2 cellular contexts compared by ENCODE assay signal in genomic region chr3:156782319-156782718, GRCh38.
TF ChIP-seq lines count a peak whose summit lies in the region.

No MANE protein-coding gene starts in this region.

TF ChIP-seq in A549, 52 proteins besides CTCF, POLR2A, EP300 and RAD21:
- no peak for TF ChIP-seq PHF8 (IDR thresholded peaks at IDR 0.05; ENCODE audit: borderline replicate concordance, low read depth)
- TF ChIP-seq CEBPB (IDR thresholded peaks at IDR 0.05), result no peak
- TF ChIP-seq CBX8 (IDR thresholded peaks at IDR 0.05), result no peak
- no peak for TF ChIP-seq TFCP2L1 (CRISPR knock-in tag; IDR thresholded peaks at IDR 0.05)
- TF ChIP-seq HES2 (IDR thresholded peaks at IDR 0.05), result no peak
- no peak for TF ChIP-seq CBX2 (IDR thresholded peaks at IDR 0.05; ENCODE audit: borderline replicate concordance, low read depth)
- no peak for TF ChIP-seq EHF (CRISPR knock-in tag; IDR thresholded peaks at IDR 0.05)
- no peak for TF ChIP-seq POLR2AphosphoS2 (conservative IDR thresholded peaks at IDR 0.05; ENCODE audit: low read length)
- TF ChIP-seq REST (IDR thresholded peaks at IDR 0.05), result no peak
- no peak for TF ChIP-seq HEYL (CRISPR knock-in tag; IDR thresholded peaks at IDR 0.05)

TF ChIP-seq in IMR-90, 13 proteins besides CTCF, POLR2A, EP300 and RAD21:
- no peak for TF ChIP-seq MAFK (IDR thresholded peaks at IDR 0.05; ENCODE audit: low read depth, low read length)
- TF ChIP-seq ELK1 (IDR thresholded peaks at IDR 0.05; ENCODE audit: borderline replicate concordance, low read depth, low read length), result no peak
- TF ChIP-seq USF2 (IDR thresholded peaks at IDR 0.05; ENCODE audit: low read depth, low read length), result no peak
- no peak for TF ChIP-seq RCOR1 (IDR thresholded peaks at IDR 0.05; ENCODE audit: insufficient replicate concordance, low read length)
- no peak for TF ChIP-seq CHD1 (IDR thresholded peaks at IDR 0.05; ENCODE audit: low read depth, low read length)
- no peak for TF ChIP-seq NFE2L2 (IDR thresholded peaks at IDR 0.05; ENCODE audit: low read depth, low read length)
- no peak for TF ChIP-seq MXI1 (IDR thresholded peaks at IDR 0.05; ENCODE audit: borderline replicate concordance, low read depth, low read length)
- no peak for TF ChIP-seq SMC3 (IDR thresholded peaks at IDR 0.05; ENCODE audit: low read depth, low read length)
- TF ChIP-seq RFX5 (IDR thresholded peaks at IDR 0.05; ENCODE audit: low read depth, low read length), result no peak
- TF ChIP-seq MAZ (IDR thresholded peaks at IDR 0.05; ENCODE audit: borderline replicate concordance, low read depth, low read length), result no peak
- TF ChIP-seq CEBPB (IDR thresholded peaks at IDR 0.05; ENCODE audit: low read depth, low read length), result no peak
- TF ChIP-seq FOS (IDR thresholded peaks at IDR 0.05; ENCODE audit: low read depth, low read length), result no peak
- no peak for TF ChIP-seq BHLHE40 (IDR thresholded peaks at IDR 0.05; ENCODE audit: low read depth, low read length)
